Comparison of ENCODE assay signal across 14 cellular contexts in genomic region chr12:79441534-79441933, GRCh38.
"Had no signal": no experiment of that assay in that cellular context is flagged by ENCODE, and none has a peak within 500 bp of the region (broad histone marks: within the 10 kb centered on the region; RNA-seq: fewer than 3 reads in every experiment).

No MANE protein-coding gene starts in this region.

- H3K4me3 ChIP-seq: ascending aorta, heart left ventricle, suprapubic skin, upper lobe of right lung had no signal

- H3K9me3 Mint-ChIP-seq: activated CD4-positive, alpha-beta memory T cell treated with anti-CD3 and anti-CD28 coated beads for 36 hours; activated naive CD8-positive, alpha-beta T cell treated with anti-CD3 and anti-CD28 coated beads, Interleukin-2, amount 10 ng/mL, durations not matched to agents 7 days and 5 days; neural crest cell had no signal

- H3K4me1 Mint-ChIP-seq: activated naive CD8-positive, alpha-beta T cell treated with anti-CD3 and anti-CD28 coated beads, Interleukin-2, amount 10 ng/mL, durations not matched to agents 7 days and 5 days had no signal

- FAIRE-seq: kidney had no signal

- H3K27me3 Mint-ChIP-seq: activated CD4-positive, alpha-beta memory T cell treated with anti-CD3 and anti-CD28 coated beads for 36 hours; activated naive CD8-positive, alpha-beta T cell treated with anti-CD3 and anti-CD28 coated beads, Interleukin-2, amount 10 ng/mL, durations not matched to agents 7 days and 5 days had no signal

- DNase-seq: activated CD4-positive, alpha-beta memory T cell treated with anti-CD3 and anti-CD28 coated beads for 36 hours; activated gamma-delta T cell treated with Interleukin-2 at 50 U/mL for 16 hours; activated naive CD8-positive, alpha-beta T cell treated with anti-CD3 and anti-CD28 coated beads, Interleukin-2, amount 10 ng/mL, durations not matched to agents 7 days and 5 days; activated T-cell treated with anti-CD3 and anti-CD28 coated beads, Interleukin-2, amount 50 U/mL, for 72 hours; foreskin melanocyte; heart left ventricle; kidney; left ventricle myocardium superior; stimulated activated CD4-positive, alpha-beta T cell treated with anti-CD3 and anti-CD28 coated beads, Interleukin-2, amount 100 ng/mL, for 48 hours; stimulated activated naive CD8-positive, alpha-beta T cell treated with anti-CD3 and anti-CD28 coated beads, Interleukin-15, Interleukin-2, amounts not matched to agents 100 U/mL and 50 U/mL, for 24 hours; upper lobe of right lung had no signal

- H3K36me3 ChIP-seq: ascending aorta, heart left ventricle, suprapubic skin, upper lobe of right lung had no signal

- H3K4me3 Mint-ChIP-seq: activated CD4-positive, alpha-beta memory T cell treated with anti-CD3 and anti-CD28 coated beads for 36 hours; activated naive CD8-positive, alpha-beta T cell treated with anti-CD3 and anti-CD28 coated beads, Interleukin-2, amount 10 ng/mL, durations not matched to agents 7 days and 5 days; activated T-cell treated with anti-CD3 and anti-CD28 coated beads, Interleukin-2, amount 50 U/mL, for 72 hours; neural crest cell had no signal

- H3K36me3 Mint-ChIP-seq: activated CD4-positive, alpha-beta memory T cell treated with anti-CD3 and anti-CD28 coated beads for 36 hours; activated naive CD8-positive, alpha-beta T cell treated with anti-CD3 and anti-CD28 coated beads, Interleukin-2, amount 10 ng/mL, durations not matched to agents 7 days and 5 days had no signal

- H3K9me3 ChIP-seq: ascending aorta, heart left ventricle, suprapubic skin, upper lobe of right lung had no signal

- H3K27ac ChIP-seq: suprapubic skin, upper lobe of right lung had no signal

- H3K4me1 ChIP-seq: suprapubic skin, upper lobe of right lung had no signal

- H3K27ac Mint-ChIP-seq: activated CD4-positive, alpha-beta memory T cell treated with anti-CD3 and anti-CD28 coated beads for 36 hours; activated naive CD8-positive, alpha-beta T cell treated with anti-CD3 and anti-CD28 coated beads, Interleukin-2, amount 10 ng/mL, durations not matched to agents 7 days and 5 days; activated T-cell treated with anti-CD3 and anti-CD28 coated beads, Interleukin-2, amount 50 U/mL, for 72 hours had no signal

- ATAC-seq: activated T-cell treated with anti-CD3 and anti-CD28 coated beads, Interleukin-2, amount 50 U/mL, for 72 hours; heart left ventricle; left ventricle myocardium superior; stimulated activated naive CD8-positive, alpha-beta T cell treated with anti-CD3 and anti-CD28 coated beads, Interleukin-15, Interleukin-2, amounts not matched to agents 100 U/mL and 50 U/mL, for 24 hours; upper lobe of right lung had no signal

- H3K27me3 ChIP-seq: ascending aorta, heart left ventricle, suprapubic skin, upper lobe of right lung had no signal
